Comparison of ENCODE assay signal across 16 cellular contexts in genomic region chr14:32306549-32306948, GRCh38.
A peak's percentile ranks its signal among the peaks of the same experiment; 100 is the strongest.
DNase-seq lines count a peak whose midpoint lies in the region; TF ChIP-seq lines count a peak whose summit lies in the region.
"Had no signal": no experiment of that assay in that cellular context is flagged by ENCODE, and none has a peak within 500 bp of the region (broad histone marks: within the 10 kb centered on the region; RNA-seq: fewer than 3 reads in every experiment).

No MANE protein-coding gene starts in this region.

- no peak overlapping the region for H3K27ac ChIP-seq in RWPE1
- H3K27ac ChIP-seq in caudate nucleus (ENCODE audit: low read depth, low read length): no peak overlapping the region
- H3K27ac ChIP-seq: BLaER1, SK-N-MC had no signal

- CTCF ChIA-PET in RWPE1 (lab: Yijun Ruan, JAX): no interaction called here

- peak; percentile 13 for DNase-seq in GM03348 (ENCODE audit: low spot score)
- peak; percentile 5 for DNase-seq in RWPE1 (ENCODE audit: low spot score)
- DNase-seq in choroid plexus epithelial cell (ENCODE audit: low read depth): peak; percentile 19
- peak; percentile 14 for DNase-seq in retina
- DNase-seq in caudate nucleus (lab: John Stamatoyannopoulos, UW): no peak
- DNase-seq in COR-L47 (lab: John Stamatoyannopoulos, UW): no peak
- DNase-seq in DMS79 (lab: John Stamatoyannopoulos, UW): no peak
- DNase-seq: CD8-positive, alpha-beta memory T cell; EL; NCI-H146; NCI-H2081 treated with DMSO at 0.1 percent for 48 hours; NCI-H226; NCI-H526 treated with DMSO at 0.1 percent for 48 hours; NK-92 treated with Interleukin-12 subunit alpha and Interleukin-12 subunit beta, amount 100 ng/mL, for 24 hours had no signal

- H3K4me3 ChIP-seq in choroid plexus epithelial cell (ENCODE audit: low read depth, low read length): no peak overlapping the region
- H3K4me3 ChIP-seq: BLaER1, SK-N-MC had no signal

- POLR2A ChIA-PET in RWPE1 (lab: Yijun Ruan, JAX; ENCODE audit: low non-redundant PET): no interaction called here

- TF ChIP-seq CTCF in RWPE1 (conservative IDR thresholded peaks at IDR 0.05; ENCODE audit: low read depth): no peak
- TF ChIP-seq CTCF in choroid plexus epithelial cell (conservative IDR thresholded peaks at IDR 0.05; ENCODE audit: low read depth, low read length): no peak

Comparison
In these comparisons a context has a peak if more than half of its experiments do, and no peak if none do; other contexts are left out.
1. DNase-seq: peak in GM03348 (single experiment), RWPE1 (single experiment), choroid plexus epithelial cell (single experiment) and retina (single experiment); none in caudate nucleus (0 of 61), COR-L47 (single experiment) and DMS79 (single experiment).